Comparison of ENCODE assay signal across 1 cellular context in genomic region chr15:59656935-59657634, GRCh38.
TF ChIP-seq lines count a peak whose summit lies in the region.

GTF2A2 (minus strand) TSS chr15:59657515; CDS start chr15:59652277, 5,238 bp downstream.

TF ChIP-seq in K562, 482 proteins besides CTCF, POLR2A, EP300 and RAD21 (continued from another document and continues in another):
- TF ChIP-seq E2F5 (CRISPR knock-in tag; IDR thresholded peaks at IDR 0.05) (peak; percentile 87), HMGXB4 (CRISPR knock-in tag; IDR thresholded peaks at IDR 0.05) (no peak), ZNF639 (CRISPR knock-in tag; conservative IDR thresholded peaks at IDR 0.05 in 1 of 2, IDR thresholded peaks at IDR 0.05 in 1 of 2) (peak in 1 of 2 experiments; percentile 63; a peak in 2 of 4 replicates), ZFP1 (CRISPR knock-in tag; IDR thresholded peaks at IDR 0.05) (no peak), CREB1 (IDR thresholded peaks at IDR 0.05) (no peak), CREB1 (CRISPR knock-in tag; IDR thresholded peaks at IDR 0.05) (peak; percentile 70), FOXP4 (CRISPR knock-in tag; IDR thresholded peaks at IDR 0.05; ENCODE audit: borderline replicate concordance) (peak; percentile 87; the same call in 1 of the 2 replicates), TAF9B (IDR thresholded peaks at IDR 0.05; ENCODE audit: partially characterized antibody) (peak; percentile 90), SIN3A (IDR thresholded peaks at IDR 0.05; ENCODE audit: borderline replicate concordance in 2 of 2, control insufficient read depth in 1 of 2, low read depth in 2 of 2, low read length in 2 of 2) (peak in 1 of 2 experiments; percentile 69; a peak in 1 of 4 replicates), NONO (IDR thresholded peaks at IDR 0.05; ENCODE audit: low read depth in 2 of 2, low read length in 1 of 2) (no peak), FOXA3 (CRISPR knock-in tag; conservative IDR thresholded peaks at IDR 0.05 in 1 of 2, IDR thresholded peaks at IDR 0.05 in 1 of 2) (peak in 1 of 2 experiments; percentile 25; a peak in 1 of 4 replicates), MBD2 (IDR thresholded peaks at IDR 0.05; ENCODE audit: borderline replicate concordance, low read depth) (0 out of 2 replicates have a peak, but pooled peaks have one; percentile 43), PHF8 (IDR thresholded peaks at IDR 0.05; ENCODE audit: borderline replicate concordance, low read length) (peak; percentile 92), KAT7 (CRISPR knock-in tag; IDR thresholded peaks at IDR 0.05; ENCODE audit: borderline replicate concordance) (peak; percentile 89; the same call in 1 of the 2 replicates), TAF1 (IDR thresholded peaks at IDR 0.05; ENCODE audit: control insufficient read depth, extremely low read depth, insufficient read depth, low read length, severe bottlenecking) (peak; percentile 98), SP1 (CRISPR knock-in tag; IDR thresholded peaks at IDR 0.05) (peak; percentile 50; the same call in 1 of the 2 replicates), CHD1 (IDR thresholded peaks at IDR 0.05; ENCODE audit: low read length) (peak; percentile 74), MEF2A (IDR thresholded peaks at IDR 0.05; ENCODE audit: control insufficient read depth, low read depth, low read length) (no peak), THRAP3 (IDR thresholded peaks at IDR 0.05; ENCODE audit: borderline replicate concordance) (no peak), ATF1 (CRISPR knock-in tag; IDR thresholded peaks at IDR 0.05) (no peak), ATF1 (tag; IDR thresholded peaks at IDR 0.05) (peak; percentile 68), CBX8 (IDR thresholded peaks at IDR 0.05; ENCODE audit: borderline replicate concordance, extremely low read depth, low read depth, low read length, poor library complexity, severe bottlenecking) (no peak), TGIF2 (CRISPR knock-in tag; IDR thresholded peaks at IDR 0.05) (no peak), RBM34 (IDR thresholded peaks at IDR 0.05; ENCODE audit: borderline replicate concordance, insufficient read depth, low read length) (no peak), ZBTB8A (IDR thresholded peaks at IDR 0.05; ENCODE audit: partially characterized antibody) (no peak), MLLT1 (IDR thresholded peaks at IDR 0.05) (peak in 1 of 2 experiments; percentile 98; a peak in 2 of 4 replicates), RBM14 (IDR thresholded peaks at IDR 0.05; ENCODE audit: borderline replicate concordance, insufficient read depth, low read depth, low read length) (0 out of 2 replicates have a peak, but pooled peaks have one; percentile 33), ZNF239 (CRISPR knock-in tag; IDR thresholded peaks at IDR 0.05) (no peak), C11orf30 (IDR thresholded peaks at IDR 0.05; ENCODE audit: low read depth) (no peak), ETV6 (IDR thresholded peaks at IDR 0.05; ENCODE audit: borderline replicate concordance in 1 of 2, low read depth in 2 of 2, low read length in 1 of 2) (peak in 1 of 2 experiments; percentile 51; a peak in 1 of 4 replicates), ETV6 (CRISPR knock-in tag; IDR thresholded peaks at IDR 0.05; ENCODE audit: borderline replicate concordance) (peak; percentile 71; the same call in 1 of the 2 replicates), TEAD4 (IDR thresholded peaks at IDR 0.05; ENCODE audit: low read length) (no peak), TEAD4 (CRISPR knock-in tag; IDR thresholded peaks at IDR 0.05; ENCODE audit: borderline replicate concordance) (no peak), ID3 (CRISPR knock-in tag; IDR thresholded peaks at IDR 0.05) (no peak), ID3 (tag; IDR thresholded peaks at IDR 0.05) (no peak; the same call in 1 of the 2 replicates), CREBBP (IDR thresholded peaks at IDR 0.05; ENCODE audit: low read depth, low read length) (no peak), U2AF2 (optimal IDR thresholded peaks at IDR 0.05; ENCODE audit: low read depth, low read length) (no peak), TAL1 (IDR thresholded peaks at IDR 0.05) (no peak), EP400 (IDR thresholded peaks at IDR 0.05) (peak; percentile 84), DPF2 (IDR thresholded peaks at IDR 0.05) (peak; percentile 26; the same call in 1 of the 2 replicates), ZNF449 (CRISPR knock-in tag; IDR thresholded peaks at IDR 0.05) (no peak), TFAP4 (CRISPR knock-in tag; IDR thresholded peaks at IDR 0.05; ENCODE audit: borderline replicate concordance) (peak; percentile 85; the same call in 1 of the 2 replicates), POLR2H (tag; IDR thresholded peaks at IDR 0.05; ENCODE audit: low read depth) (peak; percentile 64), ZMIZ1 (IDR thresholded peaks at IDR 0.05; ENCODE audit: low read depth in 2 of 2, low read length in 2 of 2) (peak in 1 of 2 experiments; percentile 56; a peak in 1 of 4 replicates), ZNF140 (CRISPR knock-in tag; IDR thresholded peaks at IDR 0.05) (no peak), ZNF280B (CRISPR knock-in tag; IDR thresholded peaks at IDR 0.05) (no peak), ARID1B (IDR thresholded peaks at IDR 0.05) (peak; percentile 15; the same call in 1 of the 2 replicates), RHOXF2B (CRISPR knock-in tag; conservative IDR thresholded peaks at IDR 0.05) (no peak)
